Comparison of ENCODE assay signal across 1 cellular context in genomic region chr1:213374369-213374768, GRCh38.
TF ChIP-seq lines count a peak whose summit lies in the region.

No MANE protein-coding gene starts in this region.

TF ChIP-seq in WTC11, 78 proteins besides CTCF, POLR2A, EP300 and RAD21 (continued from another document):
- TF ChIP-seq, protein P1, sequence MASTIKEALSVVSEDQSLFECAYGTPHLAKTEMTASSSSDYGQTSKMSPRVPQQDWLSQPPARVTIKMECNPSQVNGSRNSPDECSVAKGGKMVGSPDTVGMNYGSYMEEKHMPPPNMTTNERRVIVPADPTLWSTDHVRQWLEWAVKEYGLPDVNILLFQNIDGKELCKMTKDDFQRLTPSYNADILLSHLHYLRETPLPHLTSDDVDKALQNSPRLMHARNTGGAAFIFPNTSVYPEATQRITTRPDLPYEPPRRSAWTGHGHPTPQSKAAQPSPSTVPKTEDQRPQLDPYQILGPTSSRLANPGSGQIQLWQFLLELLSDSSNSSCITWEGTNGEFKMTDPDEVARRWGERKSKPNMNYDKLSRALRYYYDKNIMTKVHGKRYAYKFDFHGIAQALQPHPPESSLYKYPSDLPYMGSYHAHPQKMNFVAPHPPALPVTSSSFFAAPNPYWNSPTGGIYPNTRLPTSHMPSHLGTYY (CRISPR knock-in tag; IDR thresholded peaks at IDR 0.05) = no peak
- no peak for TF ChIP-seq SMAD4 (CRISPR knock-in tag; IDR thresholded peaks at IDR 0.05)
- no peak for TF ChIP-seq TP53 (CRISPR knock-in tag; IDR thresholded peaks at IDR 0.05)
- TF ChIP-seq, protein P2, sequence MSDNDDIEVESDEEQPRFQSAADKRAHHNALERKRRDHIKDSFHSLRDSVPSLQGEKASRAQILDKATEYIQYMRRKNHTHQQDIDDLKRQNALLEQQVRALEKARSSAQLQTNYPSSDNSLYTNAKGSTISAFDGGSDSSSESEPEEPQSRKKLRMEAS (CRISPR knock-in tag; IDR thresholded peaks at IDR 0.05) = no peak
- TF ChIP-seq FOXP1 (CRISPR knock-in tag; IDR thresholded peaks at IDR 0.05; ENCODE audit: borderline replicate concordance) = no peak
- no peak for TF ChIP-seq ETV6 (CRISPR knock-in tag; IDR thresholded peaks at IDR 0.05)
- no peak for TF ChIP-seq PRRX2 (CRISPR knock-in tag; IDR thresholded peaks at IDR 0.05)
TF ChIP-seq in WTC11: peak in this region for 0.
